8 cellular contexts compared by ENCODE assay signal in the genomic region with DNA sequence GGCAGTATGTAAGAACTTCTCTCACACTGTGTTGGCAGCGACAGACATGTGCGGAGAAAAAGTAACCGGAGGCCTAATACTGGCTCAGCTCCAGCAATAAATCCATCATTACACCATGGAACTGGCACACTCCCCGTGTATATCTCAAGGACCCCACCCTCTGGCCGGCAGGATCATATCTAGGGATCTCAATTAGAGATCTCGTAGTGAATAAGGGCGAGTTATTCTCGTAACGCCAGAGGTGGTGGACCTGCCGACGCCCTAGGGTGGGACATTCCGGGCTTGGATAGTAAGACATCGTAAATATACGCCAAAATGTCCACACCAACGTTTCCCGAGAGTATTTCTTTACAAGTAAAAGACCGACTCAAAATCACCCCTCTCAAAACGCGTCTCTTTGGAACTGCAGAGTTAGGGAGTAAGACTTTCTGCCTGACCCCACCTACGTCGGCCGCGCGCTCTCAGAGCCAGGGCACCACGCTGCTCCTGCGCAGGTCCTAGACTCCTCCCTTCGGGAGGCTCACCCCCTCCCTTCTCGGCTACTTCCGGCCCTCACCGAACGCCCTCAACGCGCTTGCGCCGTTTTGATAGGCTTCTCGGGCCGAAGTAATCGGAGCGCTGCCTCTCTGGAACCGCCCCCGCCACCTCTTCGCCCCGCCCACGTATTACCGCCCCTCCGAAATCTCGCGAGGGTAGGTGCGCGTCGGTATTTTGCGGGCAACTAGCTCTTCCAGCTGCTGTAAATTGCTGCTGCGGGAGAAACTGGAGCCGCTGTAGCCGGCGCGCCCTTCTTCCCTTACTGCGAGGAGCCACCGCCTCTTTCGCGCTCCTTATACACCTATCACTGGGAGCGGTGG. TPM values are rescaled to one million over a fixed set of nuclear protein-coding genes. Genes with fewer than 3 reads are reported as not detected.
A peak's percentile ranks its signal among the peaks of the same experiment; 100 is the strongest.
DNase-seq lines count a peak whose midpoint lies in the region; ATAC-seq and TF ChIP-seq lines count a peak whose summit lies in the region.

TSS of gene WDR44 (plus strand) at position 706 of the 857 bp plus-strand sequence. CDS start 398 bp downstream, outside the sequence.

- intact Hi-C loops in activated CD4-positive, alpha-beta memory T cell treated with anti-CD3 and anti-CD28 coated beads for 36 hours (cut with micrococcal nuclease), result loop anchor here (2.0 to 10.0 kb wide), 6 partner anchors 77 to 1122 kb away; partner anchors contain the start of genes DOCK11, PGRMC1 and SLC25A5

- no peaks in the 10 kb centered on the region for H3K27me3 Mint-ChIP-seq in activated CD4-positive, alpha-beta memory T cell treated with anti-CD3 and anti-CD28 coated beads for 36 hours

- CTCF ChIA-PET in activated CD4-positive, alpha-beta memory T cell treated with anti-CD3 and anti-CD28 coated beads for 36 hours (lab: Charles Lee), result no interaction called here

- POLR2A ChIA-PET in activated CD4-positive, alpha-beta memory T cell treated with anti-CD3 and anti-CD28 coated beads for 36 hours (lab: Charles Lee), result interaction anchor here (0.7 to 1.6 kb wide), 2 partner anchors 10 to 151 kb away, joined by 3 to 4 read pairs; no protein-coding TSS in a partner anchor

- H3K4me3 Mint-ChIP-seq in activated CD4-positive, alpha-beta memory T cell treated with anti-CD3 and anti-CD28 coated beads for 36 hours, result peak within 1 kb of the TSS; percentile 96

- peaks cover 1 to 18% (median 12%) of the 10 kb centered on the region in 4 donors for H3K4me1 ChIP-seq in liver (ENCODE audit: control insufficient read depth in 4 of 4, insufficient read depth in 4 of 4, low read length in 3 of 4)

- no peaks in the 10 kb centered on the region for H3K27me3 ChIP-seq in liver (ENCODE audit: control insufficient read depth in 4 of 4, insufficient read depth in 4 of 4, low read length in 3 of 4)

- H3K9me3 ChIP-seq in liver (ENCODE audit: control insufficient read depth in 4 of 4, low read length in 3 of 4), result no peaks in the 10 kb centered on the region

- ATAC-seq in GM19438 (IDR thresholded peaks at IDR 0.05; ENCODE audit: low read depth, unreplicated experiment) (peak; percentile 84), HG03575 (IDR thresholded peaks at IDR 0.05; ENCODE audit: extremely low read depth, insufficient number of reproducible peaks, low FRiP score, unreplicated experiment) (peak; percentile 62)

- H3K27ac Mint-ChIP-seq in activated CD4-positive, alpha-beta memory T cell treated with anti-CD3 and anti-CD28 coated beads for 36 hours, result peak within 1 kb of the TSS; percentile 98

- no peaks in the 10 kb centered on the region for H3K36me3 Mint-ChIP-seq in activated CD4-positive, alpha-beta memory T cell treated with anti-CD3 and anti-CD28 coated beads for 36 hours

- DNase-seq in CD1c-positive myeloid dendritic cell (ENCODE audit: extremely low spot score), result peak; percentile 96
- DNase-seq in NCI-H82 treated with DMSO at 0.1 percent for 48 hours (lab: John Stamatoyannopoulos, UW; ENCODE audit: unreplicated experiment), result peak; percentile 87
- peak; percentile 96 for DNase-seq in activated CD4-positive, alpha-beta memory T cell treated with anti-CD3 and anti-CD28 coated beads for 36 hours
- DNase-seq in dermis microvascular lymphatic vessel endothelial cell (ENCODE audit: low read depth in 2 of 2), result peak; percentile 85 to 94
- DNase-seq in stimulated activated CD4-positive, alpha-beta T cell treated with anti-CD3 and anti-CD28 coated beads, Interleukin-4, amount 100 ng/mL, for 24 hours, result peak; percentile 92

- peak within 1 kb of the TSS; percentile 84 to 92 for H3K27ac ChIP-seq in liver (ENCODE audit: low read depth in 1 of 2, low read length in 2 of 2)

- no peak for TF ChIP-seq RAD21 in liver (IDR thresholded peaks at IDR 0.05)

- peak within 1 kb of the TSS; percentile 79 to 84 (median 83) for H3K4me3 ChIP-seq in liver (ENCODE audit: low read depth in 1 of 3, low read length in 3 of 3)

- under 1% methylated on average over 62 of the region's 62 CpGs for WGBS in liver

- H3K36me3 ChIP-seq in liver (ENCODE audit: control insufficient read depth in 4 of 4, insufficient read depth in 3 of 4, low read depth in 1 of 4, low read length in 3 of 4), result no peaks in the 10 kb centered on the region

- no peak for TF ChIP-seq CTCF in liver (IDR thresholded peaks at IDR 0.05; ENCODE audit: low read depth, low read length, missing input control)

- peak within 1 kb of the TSS; percentile 79 to 92 for H3K9ac ChIP-seq in liver (ENCODE audit: low read depth in 1 of 2, low read length in 2 of 2)

- peaks cover 32% of the 10 kb centered on the region for H3K4me1 Mint-ChIP-seq in activated CD4-positive, alpha-beta memory T cell treated with anti-CD3 and anti-CD28 coated beads for 36 hours (ENCODE audit: low read depth)

- H3K9me3 Mint-ChIP-seq in activated CD4-positive, alpha-beta memory T cell treated with anti-CD3 and anti-CD28 coated beads for 36 hours, result no peaks in the 10 kb centered on the region

TF ChIP-seq in liver, 16 proteins besides CTCF, POLR2A, EP300 and RAD21:
- TF ChIP-seq JUND (IDR thresholded peaks at IDR 0.05), result no peak
- peak; percentile 15 to 73 for TF ChIP-seq GABPA (IDR thresholded peaks at IDR 0.05 in 1 of 2, conservative IDR thresholded peaks at IDR 0.05 in 1 of 2)
- TF ChIP-seq NR2F2 (IDR thresholded peaks at IDR 0.05), result no peak
- peak; percentile 9 for TF ChIP-seq YY1 (IDR thresholded peaks at IDR 0.05)
- TF ChIP-seq ZBTB33 (IDR thresholded peaks at IDR 0.05), result peak; percentile 99
- peak; percentile 5 to 6 for TF ChIP-seq RXRA (IDR thresholded peaks at IDR 0.05)
- peak; percentile 37 to 56 for TF ChIP-seq EGR1 (IDR thresholded peaks at IDR 0.05; ENCODE audit: low read depth in 2 of 2)
- peak; percentile 43 for TF ChIP-seq TAF1 (conservative IDR thresholded peaks at IDR 0.05)

RNA-seq across cellular contexts. Expression of gene WDR44, which starts in this region (rescaled TPM):
- total RNA-seq in activated CD4-positive, alpha-beta memory T cell treated with anti-CD3 and anti-CD28 coated beads for 36 hours, result 1 to 10 TPM; 8.2 to 9.2 TPM
- total RNA-seq in dermis microvascular lymphatic vessel endothelial cell (7.7 and 9.4 TPM in 2 replicates), liver (1 to 10 TPM; 6.9 to 7.5 TPM)
- polyA plus RNA-seq in liver, result 1 to 10 TPM; 3.9 to 4.1 TPM

Comparison
In these comparisons a context has a peak if more than half of its experiments do, and no peak if none do; other contexts are left out.
1. Peak in every context shown above with its lines: DNase-seq, ATAC-seq, H3K4me3 ChIP-seq and H3K27ac ChIP-seq.